In the genomic region with DNA sequence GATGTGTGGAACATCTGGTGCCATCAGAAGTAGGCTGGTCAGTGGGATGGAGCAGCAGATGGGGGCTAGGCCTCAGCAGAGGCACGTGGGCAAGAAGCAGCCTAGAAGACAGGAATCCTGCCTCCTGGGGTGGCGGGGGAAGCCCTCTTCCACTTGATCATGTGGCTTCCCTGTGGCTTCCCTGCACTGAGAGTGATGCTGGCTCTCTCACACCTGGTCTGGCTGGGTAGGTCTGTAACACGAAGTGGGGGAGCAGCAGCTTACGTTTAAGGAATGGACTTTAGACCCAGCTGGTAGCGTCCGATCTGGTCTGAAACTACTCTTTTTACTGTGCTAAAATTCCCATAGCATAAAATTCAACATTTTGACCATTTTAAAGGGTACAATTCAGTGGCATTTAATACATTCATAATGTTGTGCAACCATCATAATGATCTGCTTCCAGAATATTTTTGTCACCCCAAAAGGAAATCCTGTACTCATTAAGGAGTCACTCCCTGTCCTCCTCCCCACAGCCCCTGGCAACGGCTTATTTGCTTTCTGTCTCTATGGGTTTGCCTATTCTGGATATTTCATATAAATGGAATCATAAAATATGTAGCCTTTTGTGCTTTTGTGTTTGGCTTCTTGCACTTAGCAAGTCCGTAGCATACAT, we compare ENCODE assay signal across 1 cellular context.
TF ChIP-seq lines count a peak whose summit lies in the region.

No MANE protein-coding gene starts in this region.

TF ChIP-seq in H1, 55 proteins besides CTCF, POLR2A, EP300 and RAD21:
- TF ChIP-seq NANOG (IDR thresholded peaks at IDR 0.05; ENCODE audit: insufficient read depth, low read depth, low read length, poor library complexity, severe bottlenecking) = no peak
- no peak for TF ChIP-seq KDM1A (IDR thresholded peaks at IDR 0.05; ENCODE audit: borderline replicate concordance, low read length)
- peak; percentile 77; the same call in 1 of the 2 replicates for TF ChIP-seq POLR2AphosphoS5 (IDR thresholded peaks at IDR 0.05; ENCODE audit: low read depth, low read length)
- TF ChIP-seq CBX8 (IDR thresholded peaks at IDR 0.05; ENCODE audit: borderline replicate concordance, low read depth, low read length) = no peak
- no peak for TF ChIP-seq SP4 (IDR thresholded peaks at IDR 0.05; ENCODE audit: low read length)
- TF ChIP-seq CHD1 (IDR thresholded peaks at IDR 0.05; ENCODE audit: low read depth, low read length) = no peak
- TF ChIP-seq JUND (IDR thresholded peaks at IDR 0.05; ENCODE audit: low read length) = no peak
- peak; percentile 98 for TF ChIP-seq TCF12 (IDR thresholded peaks at IDR 0.05; ENCODE audit: low read depth, low read length)
- TF ChIP-seq CTBP2 (IDR thresholded peaks at IDR 0.05; ENCODE audit: borderline replicate concordance, insufficient read depth, insufficient read length, low read length) = no peak
- TF ChIP-seq HDAC6 (IDR thresholded peaks at IDR 0.05; ENCODE audit: low read depth, low read length) = no peak
- no peak for TF ChIP-seq KDM4A (IDR thresholded peaks at IDR 0.05; ENCODE audit: low read depth, low read length, severe bottlenecking)
- 0 out of 2 replicates have a peak, but pooled peaks have one; percentile 25 for TF ChIP-seq TEAD4 (IDR thresholded peaks at IDR 0.05; ENCODE audit: low read depth, low read length)
- no peak for TF ChIP-seq BRCA1 (IDR thresholded peaks at IDR 0.05; ENCODE audit: low read depth, low read length)
- TF ChIP-seq, protein P1, sequence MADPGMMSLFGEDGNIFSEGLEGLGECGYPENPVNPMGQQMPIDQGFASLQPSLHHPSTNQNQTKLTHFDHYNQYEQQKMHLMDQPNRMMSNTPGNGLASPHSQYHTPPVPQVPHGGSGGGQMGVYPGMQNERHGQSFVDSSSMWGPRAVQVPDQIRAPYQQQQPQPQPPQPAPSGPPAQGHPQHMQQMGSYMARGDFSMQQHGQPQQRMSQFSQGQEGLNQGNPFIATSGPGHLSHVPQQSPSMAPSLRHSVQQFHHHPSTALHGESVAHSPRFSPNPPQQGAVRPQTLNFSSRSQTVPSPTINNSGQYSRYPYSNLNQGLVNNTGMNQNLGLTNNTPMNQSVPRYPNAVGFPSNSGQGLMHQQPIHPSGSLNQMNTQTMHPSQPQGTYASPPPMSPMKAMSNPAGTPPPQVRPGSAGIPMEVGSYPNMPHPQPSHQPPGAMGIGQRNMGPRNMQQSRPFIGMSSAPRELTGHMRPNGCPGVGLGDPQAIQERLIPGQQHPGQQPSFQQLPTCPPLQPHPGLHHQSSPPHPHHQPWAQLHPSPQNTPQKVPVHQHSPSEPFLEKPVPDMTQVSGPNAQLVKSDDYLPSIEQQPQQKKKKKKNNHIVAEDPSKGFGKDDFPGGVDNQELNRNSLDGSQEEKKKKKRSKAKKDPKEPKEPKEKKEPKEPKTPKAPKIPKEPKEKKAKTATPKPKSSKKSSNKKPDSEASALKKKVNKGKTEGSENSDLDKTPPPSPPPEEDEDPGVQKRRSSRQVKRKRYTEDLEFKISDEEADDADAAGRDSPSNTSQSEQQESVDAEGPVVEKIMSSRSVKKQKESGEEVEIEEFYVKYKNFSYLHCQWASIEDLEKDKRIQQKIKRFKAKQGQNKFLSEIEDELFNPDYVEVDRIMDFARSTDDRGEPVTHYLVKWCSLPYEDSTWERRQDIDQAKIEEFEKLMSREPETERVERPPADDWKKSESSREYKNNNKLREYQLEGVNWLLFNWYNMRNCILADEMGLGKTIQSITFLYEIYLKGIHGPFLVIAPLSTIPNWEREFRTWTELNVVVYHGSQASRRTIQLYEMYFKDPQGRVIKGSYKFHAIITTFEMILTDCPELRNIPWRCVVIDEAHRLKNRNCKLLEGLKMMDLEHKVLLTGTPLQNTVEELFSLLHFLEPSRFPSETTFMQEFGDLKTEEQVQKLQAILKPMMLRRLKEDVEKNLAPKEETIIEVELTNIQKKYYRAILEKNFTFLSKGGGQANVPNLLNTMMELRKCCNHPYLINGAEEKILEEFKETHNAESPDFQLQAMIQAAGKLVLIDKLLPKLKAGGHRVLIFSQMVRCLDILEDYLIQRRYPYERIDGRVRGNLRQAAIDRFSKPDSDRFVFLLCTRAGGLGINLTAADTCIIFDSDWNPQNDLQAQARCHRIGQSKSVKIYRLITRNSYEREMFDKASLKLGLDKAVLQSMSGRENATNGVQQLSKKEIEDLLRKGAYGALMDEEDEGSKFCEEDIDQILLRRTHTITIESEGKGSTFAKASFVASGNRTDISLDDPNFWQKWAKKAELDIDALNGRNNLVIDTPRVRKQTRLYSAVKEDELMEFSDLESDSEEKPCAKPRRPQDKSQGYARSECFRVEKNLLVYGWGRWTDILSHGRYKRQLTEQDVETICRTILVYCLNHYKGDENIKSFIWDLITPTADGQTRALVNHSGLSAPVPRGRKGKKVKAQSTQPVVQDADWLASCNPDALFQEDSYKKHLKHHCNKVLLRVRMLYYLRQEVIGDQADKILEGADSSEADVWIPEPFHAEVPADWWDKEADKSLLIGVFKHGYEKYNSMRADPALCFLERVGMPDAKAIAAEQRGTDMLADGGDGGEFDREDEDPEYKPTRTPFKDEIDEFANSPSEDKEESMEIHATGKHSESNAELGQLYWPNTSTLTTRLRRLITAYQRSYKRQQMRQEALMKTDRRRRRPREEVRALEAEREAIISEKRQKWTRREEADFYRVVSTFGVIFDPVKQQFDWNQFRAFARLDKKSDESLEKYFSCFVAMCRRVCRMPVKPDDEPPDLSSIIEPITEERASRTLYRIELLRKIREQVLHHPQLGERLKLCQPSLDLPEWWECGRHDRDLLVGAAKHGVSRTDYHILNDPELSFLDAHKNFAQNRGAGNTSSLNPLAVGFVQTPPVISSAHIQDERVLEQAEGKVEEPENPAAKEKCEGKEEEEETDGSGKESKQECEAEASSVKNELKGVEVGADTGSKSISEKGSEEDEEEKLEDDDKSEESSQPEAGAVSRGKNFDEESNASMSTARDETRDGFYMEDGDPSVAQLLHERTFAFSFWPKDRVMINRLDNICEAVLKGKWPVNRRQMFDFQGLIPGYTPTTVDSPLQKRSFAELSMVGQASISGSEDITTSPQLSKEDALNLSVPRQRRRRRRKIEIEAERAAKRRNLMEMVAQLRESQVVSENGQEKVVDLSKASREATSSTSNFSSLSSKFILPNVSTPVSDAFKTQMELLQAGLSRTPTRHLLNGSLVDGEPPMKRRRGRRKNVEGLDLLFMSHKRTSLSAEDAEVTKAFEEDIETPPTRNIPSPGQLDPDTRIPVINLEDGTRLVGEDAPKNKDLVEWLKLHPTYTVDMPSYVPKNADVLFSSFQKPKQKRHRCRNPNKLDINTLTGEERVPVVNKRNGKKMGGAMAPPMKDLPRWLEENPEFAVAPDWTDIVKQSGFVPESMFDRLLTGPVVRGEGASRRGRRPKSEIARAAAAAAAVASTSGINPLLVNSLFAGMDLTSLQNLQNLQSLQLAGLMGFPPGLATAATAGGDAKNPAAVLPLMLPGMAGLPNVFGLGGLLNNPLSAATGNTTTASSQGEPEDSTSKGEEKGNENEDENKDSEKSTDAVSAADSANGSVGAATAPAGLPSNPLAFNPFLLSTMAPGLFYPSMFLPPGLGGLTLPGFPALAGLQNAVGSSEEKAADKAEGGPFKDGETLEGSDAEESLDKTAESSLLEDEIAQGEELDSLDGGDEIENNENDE (IDR thresholded peaks at IDR 0.05; ENCODE audit: insufficient replicate concordance, low read length) = no peak
- 0 out of 2 replicates have a peak, but pooled peaks have one; percentile 30 for TF ChIP-seq EGR1 (IDR thresholded peaks at IDR 0.05; ENCODE audit: borderline replicate concordance, low read depth, low read length)
- TF ChIP-seq RXRA (IDR thresholded peaks at IDR 0.05; ENCODE audit: insufficient read depth, low read depth, low read length) = no peak
- no peak for TF ChIP-seq ASH2L (IDR thresholded peaks at IDR 0.05; ENCODE audit: low read length)
- TF ChIP-seq CREB1 (IDR thresholded peaks at IDR 0.05) = no peak
- TF ChIP-seq TAF1 (IDR thresholded peaks at IDR 0.05; ENCODE audit: low read depth, low read length) = no peak
- no peak for TF ChIP-seq RFX5 (IDR thresholded peaks at IDR 0.05; ENCODE audit: borderline replicate concordance, low read depth, low read length)
- TF ChIP-seq, protein P2, sequence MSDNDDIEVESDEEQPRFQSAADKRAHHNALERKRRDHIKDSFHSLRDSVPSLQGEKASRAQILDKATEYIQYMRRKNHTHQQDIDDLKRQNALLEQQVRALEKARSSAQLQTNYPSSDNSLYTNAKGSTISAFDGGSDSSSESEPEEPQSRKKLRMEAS (IDR thresholded peaks at IDR 0.05) = peak; percentile 56; the same call in 1 of the 2 replicates
